In genomic region chr20:41277049-41277448, GRCh38 we compare ENCODE assay signal across 16 cellular contexts.
"Had no signal": no experiment of that assay in that cellular context is flagged by ENCODE, and none has a peak within 500 bp of the region (broad histone marks: within the 10 kb centered on the region; RNA-seq: fewer than 3 reads in every experiment).

No MANE protein-coding gene starts in this region.

- H3K27ac Mint-ChIP-seq: activated CD4-positive, alpha-beta T cell treated with anti-CD3 and anti-CD28 coated beads, Interleukin-2, amount 10 ng/mL, durations not matched to agents 24 days and 14 days; activated naive CD4-positive, alpha-beta T cell treated with anti-CD3 and anti-CD28 coated beads, Interleukin-2, amount 50 U/mL, for 72 hours; naive thymus-derived CD4-positive, alpha-beta T cell had no signal

- H3K9me3 Mint-ChIP-seq: activated CD4-positive, alpha-beta T cell treated with anti-CD3 and anti-CD28 coated beads, Interleukin-2, amount 10 ng/mL, durations not matched to agents 24 days and 14 days; activated naive CD4-positive, alpha-beta T cell treated with anti-CD3 and anti-CD28 coated beads, Interleukin-2, amount 50 U/mL, for 72 hours; immature natural killer cell; naive thymus-derived CD4-positive, alpha-beta T cell had no signal

- H3K36me3 Mint-ChIP-seq: activated naive CD4-positive, alpha-beta T cell treated with anti-CD3 and anti-CD28 coated beads, Interleukin-2, amount 50 U/mL, for 72 hours; immature natural killer cell had no signal

- H3K4me3 Mint-ChIP-seq: activated CD4-positive, alpha-beta T cell treated with anti-CD3 and anti-CD28 coated beads, Interleukin-2, amount 10 ng/mL, durations not matched to agents 24 days and 14 days; immature natural killer cell; naive thymus-derived CD4-positive, alpha-beta T cell had no signal

- H3K27me3 ChIP-seq: esophagus squamous epithelium, foreskin keratinocyte, uterus had no signal

- H3K4me1 Mint-ChIP-seq: immature natural killer cell had no signal

- H3K4me3 ChIP-seq: esophagus squamous epithelium, skin epidermis, uterus had no signal

- H3K36me3 ChIP-seq: esophagus squamous epithelium, uterus had no signal

- H3K9me3 ChIP-seq: esophagus squamous epithelium, uterus had no signal

- H3K27ac ChIP-seq: esophagus squamous epithelium, foreskin keratinocyte had no signal

- H3K4me1 ChIP-seq: foreskin keratinocyte, uterus had no signal

- DNase-seq: activated CD4-positive, alpha-beta T cell treated with anti-CD3 and anti-CD28 coated beads, Interleukin-2, amount 10 ng/mL, durations not matched to agents 24 days and 14 days; activated CD4-positive, CD25-positive, alpha-beta regulatory T cell; activated CD8-positive, alpha-beta memory T cell treated with anti-CD3 and anti-CD28 coated beads, Interleukin-2, amount 50 U/mL, for 4 hours; activated CD8-positive, alpha-beta T cell treated with anti-CD3 and anti-CD28 coated beads, Interleukin-2, amount 10 ng/mL, durations not matched to agents 7 days and 5 days; activated gamma-delta T cell; activated T-cell treated with anti-CD3 and anti-CD28 coated beads, Interleukin-2, amount 50 U/mL, for 48 hours; esophagus squamous epithelium; foreskin keratinocyte; immature natural killer cell; mammary epithelial cell; naive thymus-derived CD4-positive, alpha-beta T cell; stimulated activated CD4-positive, alpha-beta T cell treated with anti-CD3 and anti-CD28 coated beads, Interleukin-4, amount 100 ng/mL, for 24 hours; stimulated activated naive CD4-positive, alpha-beta T cell treated with Interleukin-2 at 50 U/mL for 16 hours; uterus had no signal

- ATAC-seq: activated naive CD4-positive, alpha-beta T cell treated with anti-CD3 and anti-CD28 coated beads, Interleukin-2, amount 50 U/mL, for 72 hours; foreskin keratinocyte; naive thymus-derived CD4-positive, alpha-beta T cell had no signal
